ENCODE assay signal across 29 cellular contexts in genomic region chr2:207200136-207200535, GRCh38.
"Had no signal": no experiment of that assay in that cellular context is flagged by ENCODE, and none has a peak within 500 bp of the region (broad histone marks: within the 10 kb centered on the region; RNA-seq: fewer than 3 reads in every experiment).

No MANE protein-coding gene starts in this region.

- H3K4me1 Mint-ChIP-seq: activated T-helper 17 cell treated with anti-CD3 and anti-CD28 coated beads, Interleukin-2, amount 50 U/mL, for 72 hours; nephron; WTC11 had no signal

- H3K36me3 Mint-ChIP-seq: WTC11 had no signal

- H3K27ac Mint-ChIP-seq: activated CD8-positive, alpha-beta T cell treated with anti-CD3 and anti-CD28 coated beads for 36 hours; activated T-helper 17 cell treated with anti-CD3 and anti-CD28 coated beads, Interleukin-2, amount 50 U/mL, for 72 hours; nephron; progenitor cell of endocrine pancreas; stimulated activated naive CD8-positive, alpha-beta T cell treated with anti-CD3 and anti-CD28 coated beads, Interleukin-15, Interleukin-2, amounts not matched to agents 100 ng/mL and 50 ng/mL, for 24 hours; WTC11 had no signal

- H3K27ac ChIP-seq: brain microvascular endothelial cell, coronary artery, dorsolateral prefrontal cortex, gastrocnemius medialis, ovary, skin epidermis, thoracic aorta had no signal

- H3K27me3 ChIP-seq: brain microvascular endothelial cell, dorsolateral prefrontal cortex, gastrocnemius medialis, ovary had no signal

- ATAC-seq: activated CD8-positive, alpha-beta T cell treated with anti-CD3 and anti-CD28 coated beads for 36 hours; activated T-cell treated with anti-CD3 and anti-CD28 coated beads, Interleukin-2, amount 50 U/mL, for 4 hours; activated T-helper 17 cell treated with anti-CD3 and anti-CD28 coated beads, Interleukin-2, amount 50 U/mL, for 72 hours; gastrocnemius medialis; left cardiac atrium; left ventricle myocardium superior; sciatic nerve; WTC11 had no signal

- H3K4me1 ChIP-seq: gastrocnemius medialis had no signal

- H3K9me3 Mint-ChIP-seq: activated CD8-positive, alpha-beta T cell treated with anti-CD3 and anti-CD28 coated beads for 36 hours; nephron; WTC11 had no signal

- H3K4me3 ChIP-seq: coronary artery, dorsolateral prefrontal cortex, gastrocnemius medialis, ovary, skin epidermis, thoracic aorta had no signal

- H3K36me3 ChIP-seq: brain microvascular endothelial cell, gastrocnemius medialis, ovary, thoracic aorta had no signal

- H3K4me3 Mint-ChIP-seq: activated CD8-positive, alpha-beta T cell treated with anti-CD3 and anti-CD28 coated beads for 36 hours; activated T-cell treated with anti-CD3 and anti-CD28 coated beads, Interleukin-2, amount 50 U/mL, for 4 hours; activated T-helper 17 cell treated with anti-CD3 and anti-CD28 coated beads, Interleukin-2, amount 50 U/mL, for 72 hours; nephron; stimulated activated naive CD8-positive, alpha-beta T cell treated with anti-CD3 and anti-CD28 coated beads, Interleukin-15, Interleukin-2, amounts not matched to agents 100 ng/mL and 50 ng/mL, for 24 hours; WTC11 had no signal

- H3K27me3 Mint-ChIP-seq: activated CD8-positive, alpha-beta T cell treated with anti-CD3 and anti-CD28 coated beads for 36 hours; progenitor cell of endocrine pancreas; stimulated activated naive CD8-positive, alpha-beta T cell treated with anti-CD3 and anti-CD28 coated beads, Interleukin-15, Interleukin-2, amounts not matched to agents 100 ng/mL and 50 ng/mL, for 24 hours had no signal

- H3K9me3 ChIP-seq: gastrocnemius medialis, ovary, thoracic aorta had no signal

- DNase-seq: activated CD4-positive, alpha-beta T cell treated with anti-CD3 and anti-CD28 coated beads for 1 hour; activated CD4-positive, alpha-beta T cell treated with anti-CD3 and anti-CD28 coated beads, Interleukin-2, amount 50 U/mL, for 1 hour; activated CD8-positive, alpha-beta T cell treated with anti-CD3 and anti-CD28 coated beads for 36 hours; activated gamma-delta T cell treated with Interleukin-2 at 50 U/mL for 16 hours; activated naive CD4-positive, alpha-beta T cell treated with anti-CD3 and anti-CD28 coated beads, Interleukin-2, amount 50 U/mL, for 16 hours; activated T-cell treated with anti-CD3 and anti-CD28 coated beads, Interleukin-2, amount 50 U/mL, for 4 hours; amniotic stem cell; brain microvascular endothelial cell; dorsolateral prefrontal cortex; effector memory CD4-positive, alpha-beta T cell; erythroblast; gastrocnemius medialis; glutamatergic neuron; hippocampal formation; left cardiac atrium; left ventricle myocardium superior; ovary; stimulated activated CD4-positive, alpha-beta T cell treated with anti-CD3 and anti-CD28 coated beads, Interleukin-12 subunit alpha, Interleukin-12 subunit beta, amount 100 ng/mL, for 4 hours; stimulated activated CD4-positive, alpha-beta T cell treated with anti-CD3 and anti-CD28 coated beads, Interleukin-4, amount 100 ng/mL, for 1 hour; trophoblast cell had no signal
